12 cellular contexts compared by ENCODE assay signal in genomic region chr11:87281496-87281895, GRCh38.
DNase-seq lines count a peak whose midpoint lies in the region; ATAC-seq, FAIRE-seq and TF ChIP-seq lines count a peak whose summit lies in the region.
"Had no signal": no experiment of that assay in that cellular context is flagged by ENCODE, and none has a peak within 500 bp of the region (broad histone marks: within the 10 kb centered on the region; RNA-seq: fewer than 3 reads in every experiment).

No MANE protein-coding gene starts in this region.

- TF ChIP-seq CTCF in AG04450 (IDR thresholded peaks at IDR 0.05; ENCODE audit: low read depth, low read length) (peak; percentile 36), bronchial epithelial cell (IDR thresholded peaks at IDR 0.05; ENCODE audit: insufficient read depth, low read length, severe bottlenecking) (peak; percentile 17), spleen (IDR thresholded peaks at IDR 0.05 in 8 of 11, conservative IDR thresholded peaks at IDR 0.05 in 3 of 11) (peak in 5 of 11 experiments; percentile 10 to 32 (median 22))

- H3K4me3 ChIP-seq in AG04450 (ENCODE audit: low read depth, low read length) = no peak overlapping the region
- H3K4me3 ChIP-seq in bronchial epithelial cell (ENCODE audit: low read depth, low read length) = no peak overlapping the region
- H3K4me3 ChIP-seq in spleen = no peak overlapping the region

- H3K36me3 ChIP-seq in bronchial epithelial cell (ENCODE audit: control insufficient read depth, insufficient read depth, low read length) (no peaks in the 10 kb centered on the region), spleen (no peaks in the 10 kb centered on the region)

- intact Hi-C loops in activated CD4-positive, alpha-beta T cell treated with anti-CD3 and anti-CD28 coated beads, Interleukin-2, amount 10 ng/mL, durations not matched to agents 24 days and 14 days (cut with micrococcal nuclease) = no loop called here
- intact Hi-C loops in spleen (cut with DNase I; ENCODE audit: low total_unique reads) = loop anchor here (10.0 kb wide), 1 partner anchor 407 kb away; no protein-coding TSS in a partner anchor

- H3K9me3 Mint-ChIP-seq in activated CD4-positive, alpha-beta T cell treated with anti-CD3 and anti-CD28 coated beads, Interleukin-2, amount 10 ng/mL, durations not matched to agents 24 days and 14 days = no peaks in the 10 kb centered on the region

- POLR2A ChIA-PET in AG04450 (lab: Yijun Ruan, JAX) = no interaction called here

- no peak overlapping the region for H3K4me3 Mint-ChIP-seq in activated CD4-positive, alpha-beta T cell treated with anti-CD3 and anti-CD28 coated beads, Interleukin-2, amount 10 ng/mL, durations not matched to agents 24 days and 14 days

- TF ChIP-seq POLR2A in spleen (IDR thresholded peaks at IDR 0.05) = no peak

- no peak for ATAC-seq in HG02852 (IDR thresholded peaks at IDR 0.05; ENCODE audit: unreplicated experiment)

- no peaks in the 10 kb centered on the region for H3K4me1 Mint-ChIP-seq in activated CD4-positive, alpha-beta T cell treated with anti-CD3 and anti-CD28 coated beads, Interleukin-2, amount 10 ng/mL, durations not matched to agents 24 days and 14 days

- no peak overlapping the region for H3K27ac Mint-ChIP-seq in activated CD4-positive, alpha-beta T cell treated with anti-CD3 and anti-CD28 coated beads, Interleukin-2, amount 10 ng/mL, durations not matched to agents 24 days and 14 days

- H3K27me3 ChIP-seq in AG04450 (ENCODE audit: control insufficient read depth, insufficient read depth, low read length) = no peaks in the 10 kb centered on the region
- H3K27me3 ChIP-seq in bronchial epithelial cell (ENCODE audit: control insufficient read depth, insufficient read depth, low read length) = no peaks in the 10 kb centered on the region
- no peaks in the 10 kb centered on the region for H3K27me3 ChIP-seq in spleen (replicated peaks in 1 of 7)

- no peak for FAIRE-seq in bronchial epithelial cell (lab: Jason Lieb, UNC)

- WGBS in spleen, 5 donors = 48 to 60% (median 53%) methylated on average over 3 of the region's 3 CpGs

- CTCF ChIA-PET in AG04450 (lab: Charles Lee) = interaction anchor here (0.5 to 2.3 kb wide), 3 partner anchors 58 to 342 kb away, joined by 3 to 15 read pairs (median 4); no protein-coding TSS in a partner anchor

- no peaks in the 10 kb centered on the region for H3K4me1 ChIP-seq in spleen

- DNase-seq in AG04450 (ENCODE audit: low read depth, low spot score) (no peak), LHCN-M2 (ENCODE audit: low read depth) (peak; percentile 67), bronchial epithelial cell (ENCODE audit: low read depth) (peak; percentile 77), left kidney (ENCODE audit: low read depth, low spot score) (peak; percentile 51), NCI-H1417 treated with DMSO at 0.1 percent for 48 hours (lab: John Stamatoyannopoulos, UW) (no peak), spleen (no peak)
- no peak for DNase-seq in activated CD4-positive, alpha-beta T cell treated with anti-CD3 and anti-CD28 coated beads, Interleukin-2, amount 10 ng/mL, durations not matched to agents 24 days and 14 days
- DNase-seq: activated CD4-positive, alpha-beta T cell treated with anti-CD3 and anti-CD28 coated beads for 4 hours; effector CD8-positive, alpha-beta T cell; NCI-H510A had no signal

- H3K9me3 ChIP-seq in AG04450 (ENCODE audit: control insufficient read depth, insufficient read depth, low read length) = no peaks in the 10 kb centered on the region; the same call in 1 of the 2 replicates
- peaks cover 0 to 5% (median 0%) of the 10 kb centered on the region in 8 donors for H3K9me3 ChIP-seq in spleen
- H3K9me3 ChIP-seq: Caco-2 had no signal

- no peaks in the 10 kb centered on the region for H3K27me3 Mint-ChIP-seq in activated CD4-positive, alpha-beta T cell treated with anti-CD3 and anti-CD28 coated beads, Interleukin-2, amount 10 ng/mL, durations not matched to agents 24 days and 14 days

- H3K27ac ChIP-seq in AG04450 (ENCODE audit: low read depth, low read length) = no peak overlapping the region
- no peak overlapping the region for H3K27ac ChIP-seq in spleen

- H3K36me3 Mint-ChIP-seq in activated CD4-positive, alpha-beta T cell treated with anti-CD3 and anti-CD28 coated beads, Interleukin-2, amount 10 ng/mL, durations not matched to agents 24 days and 14 days (ENCODE audit: low read depth) = no peaks in the 10 kb centered on the region

Comparison
In these comparisons a context has a peak if more than half of its experiments do, and no peak if none do; other contexts are left out.
1. DNase-seq: peak in LHCN-M2 (single experiment), bronchial epithelial cell (single experiment) and left kidney (single experiment); none in AG04450 (single experiment), NCI-H1417 treated with DMSO at 0.1 percent for 48 hours (single experiment), activated CD4-positive, alpha-beta T cell treated with anti-CD3 and anti-CD28 coated beads, Interleukin-2, amount 10 ng/mL, durations not matched to agents 24 days and 14 days (single experiment) and spleen (single experiment).